In genomic region chr10:20474064-20474463, GRCh38 we compare ENCODE assay signal across 31 cellular contexts.
"Had no signal": no experiment of that assay in that cellular context is flagged by ENCODE, and none has a peak within 500 bp of the region (broad histone marks: within the 10 kb centered on the region; RNA-seq: fewer than 3 reads in every experiment).

No MANE protein-coding gene starts in this region.

- H3K4me1 Mint-ChIP-seq: activated CD4-positive, alpha-beta T cell treated with anti-CD3 and anti-CD28 coated beads for 36 hours; activated CD4-positive, alpha-beta T cell treated with anti-CD3 and anti-CD28 coated beads, Interleukin-2, amount 10 ng/mL, durations not matched to agents 7 days and 5 days; activated naive CD4-positive, alpha-beta T cell treated with anti-CD3 and anti-CD28 coated beads, Interleukin-2, amount 50 U/mL, for 24 hours; activated naive CD8-positive, alpha-beta T cell treated with anti-CD3 and anti-CD28 coated beads, Interleukin-2, amount 10 ng/mL, durations not matched to agents 7 days and 5 days; T-cell; T-helper 17 cell; WTC11 had no signal

- H3K9me3 Mint-ChIP-seq: activated naive CD8-positive, alpha-beta T cell treated with anti-CD3 and anti-CD28 coated beads, Interleukin-2, amount 10 ng/mL, durations not matched to agents 7 days and 5 days; activated T-cell treated with anti-CD3 and anti-CD28 coated beads, Interleukin-2, amount 50 U/mL, for 24 hours had no signal

- H3K27me3 Mint-ChIP-seq: activated CD4-positive, alpha-beta T cell treated with anti-CD3 and anti-CD28 coated beads for 36 hours; activated CD4-positive, alpha-beta T cell treated with anti-CD3 and anti-CD28 coated beads, Interleukin-2, amount 10 ng/mL, durations not matched to agents 7 days and 5 days; activated naive CD4-positive, alpha-beta T cell treated with anti-CD3 and anti-CD28 coated beads, Interleukin-2, amount 50 U/mL, for 24 hours; activated naive CD8-positive, alpha-beta T cell treated with anti-CD3 and anti-CD28 coated beads, Interleukin-2, amount 10 ng/mL, durations not matched to agents 7 days and 5 days; activated T-cell treated with anti-CD3 and anti-CD28 coated beads, Interleukin-2, amount 50 U/mL, for 24 hours; T-cell; T-helper 17 cell had no signal

- H3K4me1 ChIP-seq: ascending aorta, breast epithelium, SJSA1 had no signal

- H3K4me3 Mint-ChIP-seq: activated CD4-positive, alpha-beta T cell treated with anti-CD3 and anti-CD28 coated beads for 36 hours; activated CD4-positive, alpha-beta T cell treated with anti-CD3 and anti-CD28 coated beads, Interleukin-2, amount 10 ng/mL, durations not matched to agents 7 days and 5 days; activated CD8-positive, alpha-beta T cell treated with anti-CD3 and anti-CD28 coated beads, Interleukin-2, amount 10 ng/mL, durations not matched to agents 7 days and 5 days; activated naive CD4-positive, alpha-beta T cell treated with anti-CD3 and anti-CD28 coated beads, Interleukin-2, amount 50 U/mL, for 24 hours; activated naive CD8-positive, alpha-beta T cell treated with anti-CD3 and anti-CD28 coated beads, Interleukin-2, amount 10 ng/mL, durations not matched to agents 7 days and 5 days; activated T-cell treated with anti-CD3 and anti-CD28 coated beads, Interleukin-2, amount 50 U/mL, for 24 hours; T-cell; T-helper 17 cell; WTC11 had no signal

- H3K9me2 ChIP-seq: SK-N-SH had no signal

- H3K4me2 ChIP-seq: SK-N-SH had no signal

- H3K27ac Mint-ChIP-seq: activated CD4-positive, alpha-beta T cell treated with anti-CD3 and anti-CD28 coated beads for 36 hours; activated CD4-positive, alpha-beta T cell treated with anti-CD3 and anti-CD28 coated beads, Interleukin-2, amount 10 ng/mL, durations not matched to agents 7 days and 5 days; activated CD8-positive, alpha-beta T cell treated with anti-CD3 and anti-CD28 coated beads, Interleukin-2, amount 10 ng/mL, durations not matched to agents 7 days and 5 days; activated naive CD4-positive, alpha-beta T cell treated with anti-CD3 and anti-CD28 coated beads, Interleukin-2, amount 50 U/mL, for 24 hours; activated naive CD8-positive, alpha-beta T cell treated with anti-CD3 and anti-CD28 coated beads, Interleukin-2, amount 10 ng/mL, durations not matched to agents 7 days and 5 days; activated T-cell treated with anti-CD3 and anti-CD28 coated beads, Interleukin-2, amount 50 U/mL, for 24 hours; activated T-helper 2 cell treated with anti-CD3 and anti-CD28 coated beads, Interferon-gamma antibody, Interleukin-2, Interleukin-4, amounts not matched to agents 10 μg/mL and 5 μg/mL and 100 μg/mL, durations not matched to agents 14 hours and 24 hours and 36 hours; T-cell; T-helper 17 cell; WTC11 had no signal

- H3K27ac ChIP-seq: ascending aorta, breast epithelium, SJSA1 had no signal

- DNase-seq: activated CD4-positive, alpha-beta T cell treated with anti-CD3 and anti-CD28 coated beads for 36 hours; activated CD4-positive, alpha-beta T cell treated with anti-CD3 and anti-CD28 coated beads, Interleukin-2, amount 10 ng/mL, durations not matched to agents 7 days and 5 days; activated CD4-positive, alpha-beta T cell treated with anti-CD3 and anti-CD28 coated beads, Interleukin-2, amount 50 U/mL, for 48 hours; activated CD8-positive, alpha-beta T cell treated with anti-CD3 and anti-CD28 coated beads, Interleukin-2, amount 10 ng/mL, durations not matched to agents 7 days and 5 days; activated gamma-delta T cell; activated naive CD4-positive, alpha-beta T cell treated with Interleukin-2 at 50 U/mL for 16 hours; activated naive CD8-positive, alpha-beta T cell treated with anti-CD3 and anti-CD28 coated beads, Interleukin-2, amount 10 ng/mL, durations not matched to agents 7 days and 5 days; activated T-cell treated with anti-CD3 and anti-CD28 coated beads, Interleukin-2, amount 50 U/mL, for 24 hours; amygdala; NCI-H1092; NCI-H1436 treated with DMSO at 0.1 percent for 48 hours; NCI-H1694 treated with DMSO at 0.1 percent for 48 hours; NCI-H2029; NCI-H2107; NCI-H2171; NCI-H510A; NCI-H526; NCI-H748 treated with DMSO at 0.1 percent for 48 hours; SHP77; SK-N-SH; T-cell; T-helper 17 cell; T-helper 9 cell had no signal

- H3K36me3 ChIP-seq: ascending aorta, breast epithelium, SJSA1 had no signal

- H3K9ac ChIP-seq: SK-N-SH had no signal

- H3K4me3 ChIP-seq: ascending aorta, breast epithelium, SJSA1 had no signal

- H3K36me3 Mint-ChIP-seq: activated naive CD4-positive, alpha-beta T cell treated with anti-CD3 and anti-CD28 coated beads, Interleukin-2, amount 50 U/mL, for 24 hours; activated naive CD8-positive, alpha-beta T cell treated with anti-CD3 and anti-CD28 coated beads, Interleukin-2, amount 10 ng/mL, durations not matched to agents 7 days and 5 days; T-cell; WTC11 had no signal

- H3K27me3 ChIP-seq: ascending aorta, breast epithelium, SJSA1 had no signal

- H3K9me3 ChIP-seq: ascending aorta, breast epithelium, SJSA1, SK-N-SH had no signal

- ATAC-seq: activated CD4-positive, alpha-beta T cell treated with anti-CD3 and anti-CD28 coated beads for 36 hours; activated CD4-positive, CD25-positive, alpha-beta regulatory T cell treated with anti-CD3 and anti-CD28 coated beads, Interleukin-2, amount 50 U/mL, for 24 hours; activated CD8-positive, alpha-beta T cell treated with anti-CD3 and anti-CD28 coated beads, Interleukin-2, amount 10 ng/mL, durations not matched to agents 7 days and 5 days; Panc1; T-cell; T-helper 17 cell; WTC11 had no signal
